Comparison of ENCODE assay signal across 8 cellular contexts in the genomic region with DNA sequence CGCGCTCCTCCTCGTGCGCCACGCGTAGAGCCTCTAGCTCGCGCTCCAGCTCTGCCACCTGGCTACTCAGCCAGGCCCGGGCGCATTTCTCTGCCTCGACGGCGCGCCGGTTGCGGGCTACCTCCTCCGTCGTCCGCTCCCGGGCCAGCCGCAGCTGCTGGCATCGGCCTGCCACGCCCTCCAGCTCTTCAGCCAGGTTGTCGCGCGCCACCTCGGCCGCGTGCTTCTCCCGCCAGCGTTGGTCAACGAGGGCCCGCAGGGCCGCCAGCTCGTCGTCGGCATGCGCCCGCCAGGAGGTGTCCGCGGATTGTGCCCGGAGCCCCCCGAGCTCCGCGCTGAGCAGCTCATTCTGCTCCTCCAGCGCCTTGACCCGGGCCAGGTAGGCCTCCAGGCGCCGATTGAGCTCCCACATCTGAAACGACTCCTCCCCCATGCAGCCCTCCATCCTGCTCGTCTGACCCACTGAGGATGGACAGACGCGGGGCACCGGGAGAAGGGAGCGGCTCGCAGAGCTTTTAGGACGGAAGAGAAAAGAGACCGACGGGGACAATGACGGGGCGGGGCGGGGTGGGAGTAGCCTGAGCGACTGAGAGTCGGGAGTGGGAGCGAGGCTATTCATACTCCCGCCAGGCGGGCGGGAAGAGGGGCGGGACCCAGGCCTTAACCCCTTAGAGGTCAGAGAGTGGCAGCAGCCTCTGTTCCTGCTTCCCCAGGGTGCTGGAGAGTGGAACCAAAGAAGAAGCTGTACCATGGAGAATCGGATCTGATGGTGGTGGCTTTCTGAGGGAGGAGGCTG. TPM values are rescaled to one million over a fixed set of nuclear protein-coding genes. Genes with fewer than 3 reads are reported as not detected.
DNase-seq lines count a peak whose midpoint lies in the region; ATAC-seq and TF ChIP-seq lines count a peak whose summit lies in the region.

A gene with protein sequence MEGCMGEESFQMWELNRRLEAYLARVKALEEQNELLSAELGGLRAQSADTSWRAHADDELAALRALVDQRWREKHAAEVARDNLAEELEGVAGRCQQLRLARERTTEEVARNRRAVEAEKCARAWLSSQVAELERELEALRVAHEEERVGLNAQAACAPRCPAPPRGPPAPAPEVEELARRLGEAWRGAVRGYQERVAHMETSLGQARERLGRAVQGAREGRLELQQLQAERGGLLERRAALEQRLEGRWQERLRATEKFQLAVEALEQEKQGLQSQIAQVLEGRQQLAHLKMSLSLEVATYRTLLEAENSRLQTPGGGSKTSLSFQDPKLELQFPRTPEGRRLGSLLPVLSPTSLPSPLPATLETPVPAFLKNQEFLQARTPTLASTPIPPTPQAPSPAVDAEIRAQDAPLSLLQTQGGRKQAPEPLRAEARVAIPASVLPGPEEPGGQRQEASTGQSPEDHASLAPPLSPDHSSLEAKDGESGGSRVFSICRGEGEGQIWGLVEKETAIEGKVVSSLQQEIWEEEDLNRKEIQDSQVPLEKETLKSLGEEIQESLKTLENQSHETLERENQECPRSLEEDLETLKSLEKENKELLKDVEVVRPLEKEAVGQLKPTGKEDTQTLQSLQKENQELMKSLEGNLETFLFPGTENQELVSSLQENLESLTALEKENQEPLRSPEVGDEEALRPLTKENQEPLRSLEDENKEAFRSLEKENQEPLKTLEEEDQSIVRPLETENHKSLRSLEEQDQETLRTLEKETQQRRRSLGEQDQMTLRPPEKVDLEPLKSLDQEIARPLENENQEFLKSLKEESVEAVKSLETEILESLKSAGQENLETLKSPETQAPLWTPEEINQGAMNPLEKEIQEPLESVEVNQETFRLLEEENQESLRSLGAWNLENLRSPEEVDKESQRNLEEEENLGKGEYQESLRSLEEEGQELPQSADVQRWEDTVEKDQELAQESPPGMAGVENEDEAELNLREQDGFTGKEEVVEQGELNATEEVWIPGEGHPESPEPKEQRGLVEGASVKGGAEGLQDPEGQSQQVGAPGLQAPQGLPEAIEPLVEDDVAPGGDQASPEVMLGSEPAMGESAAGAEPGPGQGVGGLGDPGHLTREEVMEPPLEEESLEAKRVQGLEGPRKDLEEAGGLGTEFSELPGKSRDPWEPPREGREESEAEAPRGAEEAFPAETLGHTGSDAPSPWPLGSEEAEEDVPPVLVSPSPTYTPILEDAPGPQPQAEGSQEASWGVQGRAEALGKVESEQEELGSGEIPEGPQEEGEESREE (N-terminal part only) (minus strand): TSS at position 588 of the 796 bp plus-strand sequence. CDS start 143 bp downstream, at position 445.

- peaks cover 4 to 14% (median 12%) of the 10 kb centered on the region in 3 donors for H3K4me1 Mint-ChIP-seq in IgD-negative memory B cell
- H3K4me1 Mint-ChIP-seq in stimulated activated naive B cell treated with anti-CD40 and anti-IgM and Interleukin-4, amounts not matched to agents 10 μg/mL and 1 μg/mL and 100 μg/mL, for 72 hours: peaks cover 16 to 22% of the 10 kb centered on the region in 2 donors
- H3K4me1 Mint-ChIP-seq in activated naive CD8-positive, alpha-beta T cell treated with anti-CD3 and anti-CD28 coated beads, Interleukin-2, amount 50 U/mL, for 24 hours: peaks cover 3% of the 10 kb centered on the region

- no peaks in the 10 kb centered on the region for H3K9me3 Mint-ChIP-seq in IgD-negative memory B cell
- H3K9me3 Mint-ChIP-seq in stimulated activated naive B cell treated with anti-CD40 and anti-IgM and Interleukin-4, amounts not matched to agents 10 μg/mL and 1 μg/mL and 100 μg/mL, for 72 hours: no peaks in the 10 kb centered on the region
- H3K9me3 Mint-ChIP-seq in activated naive CD8-positive, alpha-beta T cell treated with anti-CD3 and anti-CD28 coated beads, Interleukin-2, amount 50 U/mL, for 24 hours: no peaks in the 10 kb centered on the region

- DNase-seq in BE2C (peak; percentile 74), mammary epithelial cell (no peak), kidney epithelial cell (ENCODE audit: low read depth) (no peak)
- no peak for DNase-seq in stimulated activated naive B cell treated with anti-CD40 and anti-IgM and Interleukin-4, amounts not matched to agents 10 μg/mL and 1 μg/mL and 100 μg/mL, for 72 hours
- DNase-seq in activated naive CD8-positive, alpha-beta T cell treated with anti-CD3 and anti-CD28 coated beads, Interleukin-2, amount 50 U/mL, for 24 hours: no peak

- H3K27ac Mint-ChIP-seq in IgD-negative memory B cell: peak within 1 kb of the TSS in 2 of 3 donors; percentile 87 to 89
- peak within 1 kb of the TSS; percentile 52 for H3K27ac Mint-ChIP-seq in stimulated activated naive B cell treated with anti-CD40 and anti-IgM and Interleukin-4, amounts not matched to agents 10 μg/mL and 1 μg/mL and 100 μg/mL, for 72 hours
- no peak within 1 kb of the TSS for H3K27ac Mint-ChIP-seq in activated naive CD8-positive, alpha-beta T cell treated with anti-CD3 and anti-CD28 coated beads, Interleukin-2, amount 50 U/mL, for 24 hours

- H3K9me3 ChIP-seq in BE2C (no peaks in the 10 kb centered on the region), mammary epithelial cell (replicated peaks; ENCODE audit: insufficient read depth, low read length) (no peaks in the 10 kb centered on the region)

- BruUV-seq in mammary epithelial cell (replicated peaks; lab: Mats Ljungman, UMichigan): no TSS peak

- no peaks in the 10 kb centered on the region for H4K20me1 ChIP-seq in mammary epithelial cell (ENCODE audit: insufficient read depth, low read length)

- H3K4me3 Mint-ChIP-seq in IgD-negative memory B cell: peak within 1 kb of the TSS; percentile 26 to 87 (median 60)
- H3K4me3 Mint-ChIP-seq in stimulated activated naive B cell treated with anti-CD40 and anti-IgM and Interleukin-4, amounts not matched to agents 10 μg/mL and 1 μg/mL and 100 μg/mL, for 72 hours: peak within 1 kb of the TSS in 1 of 2 donors; percentile 56
- H3K4me3 Mint-ChIP-seq in activated naive CD8-positive, alpha-beta T cell treated with anti-CD3 and anti-CD28 coated beads, Interleukin-2, amount 50 U/mL, for 24 hours: no peak within 1 kb of the TSS

- H3K27me3 Mint-ChIP-seq in IgD-negative memory B cell: peaks cover 48% of the 10 kb centered on the region
- H3K27me3 Mint-ChIP-seq in stimulated activated naive B cell treated with anti-CD40 and anti-IgM and Interleukin-4, amounts not matched to agents 10 μg/mL and 1 μg/mL and 100 μg/mL, for 72 hours: peaks cover 69 to 90% of the 10 kb centered on the region in 2 donors
- H3K27me3 Mint-ChIP-seq in activated naive CD8-positive, alpha-beta T cell treated with anti-CD3 and anti-CD28 coated beads, Interleukin-2, amount 50 U/mL, for 24 hours: peaks cover 53% of the 10 kb centered on the region

- no peaks in the 10 kb centered on the region for H3K79me2 ChIP-seq in mammary epithelial cell (ENCODE audit: insufficient read depth, low read length)

- in situ Hi-C loops in mammary epithelial cell (cut with MboI; ENCODE audit: low sequenced_read_pairs in 2 of 2): loop anchor here in 1 of 2 donors (25.0 kb wide), 1 partner anchor 185 kb away; a partner anchor contains a TSS

- H3K36me3 ChIP-seq in BE2C: no peaks in the 10 kb centered on the region
- H3K36me3 ChIP-seq in mammary epithelial cell (ENCODE audit: insufficient read depth, low read length): no peaks in the 10 kb centered on the region
- H3K36me3 ChIP-seq in kidney epithelial cell (ENCODE audit: control insufficient read depth, insufficient read depth, low read length): peaks cover 2% of the 10 kb centered on the region

- no peak within 1 kb of the TSS for H3K27ac ChIP-seq in mammary epithelial cell (ENCODE audit: insufficient read depth, low read depth, low read length)

- CTCF ChIA-PET in mammary epithelial cell (lab: Charles Lee; ENCODE audit: low non-redundant PET): interaction anchor here (0.6 to 1.0 kb wide), 2 partner anchors 14 to 121 kb away, joined by 4 to 11 read pairs; no protein-coding TSS in a partner anchor

- TF ChIP-seq CTCF in BE2C (IDR thresholded peaks at IDR 0.05; ENCODE audit: low read depth, low read length) (no peak), mammary epithelial cell (conservative IDR thresholded peaks at IDR 0.05 in 1 of 2, IDR thresholded peaks at IDR 0.05 in 1 of 2; ENCODE audit: extremely low read depth in 1 of 2, insufficient read depth in 1 of 2, low read depth in 1 of 2, low read length in 2 of 2) (no peak), kidney epithelial cell (IDR thresholded peaks at IDR 0.05; ENCODE audit: insufficient read depth, low read length, poor library complexity, severe bottlenecking) (no peak)

- H3K36me3 Mint-ChIP-seq in IgD-negative memory B cell: peaks cover 4% of the 10 kb centered on the region
- no peaks in the 10 kb centered on the region for H3K36me3 Mint-ChIP-seq in stimulated activated naive B cell treated with anti-CD40 and anti-IgM and Interleukin-4, amounts not matched to agents 10 μg/mL and 1 μg/mL and 100 μg/mL, for 72 hours
- H3K36me3 Mint-ChIP-seq in activated naive CD8-positive, alpha-beta T cell treated with anti-CD3 and anti-CD28 coated beads, Interleukin-2, amount 50 U/mL, for 24 hours (ENCODE audit: low read depth): no peaks in the 10 kb centered on the region

- 19% methylated on average over 45 of the region's 70 CpGs for WGBS in mammary epithelial cell (ENCODE audit: low coverage, missing lambda C conversion rate)

- H3K27me3 ChIP-seq in BE2C (no peaks in the 10 kb centered on the region), mammary epithelial cell (ENCODE audit: insufficient read depth, low read length) (peaks cover 25% of the 10 kb centered on the region), kidney epithelial cell (ENCODE audit: control insufficient read depth, insufficient read depth, low read length) (peaks cover 6% of the 10 kb centered on the region)

- H3K4me1 ChIP-seq in BE2C: peaks cover 15% of the 10 kb centered on the region
- H3K4me1 ChIP-seq in mammary epithelial cell (ENCODE audit: insufficient read depth, low read length): peaks cover 4% of the 10 kb centered on the region

- no peak within 1 kb of the TSS for H3K9ac ChIP-seq in mammary epithelial cell (ENCODE audit: insufficient read depth, low read length)

- intact Hi-C loops in mammary epithelial cell (cut with micrococcal nuclease): no loop called here

- H3K4me3 ChIP-seq in BE2C (ENCODE audit: low read depth, low read length) (peak within 1 kb of the TSS; percentile 44), mammary epithelial cell (replicated peaks in 1 of 3; ENCODE audit: insufficient read depth in 1 of 3, low read depth in 2 of 3, low read length in 3 of 3) (no peak within 1 kb of the TSS), kidney epithelial cell (ENCODE audit: low read depth, low read length) (peak within 1 kb of the TSS; percentile 45)

- no peak for ATAC-seq in stimulated activated naive B cell treated with anti-CD40 and anti-IgM and Interleukin-4, amounts not matched to agents 10 μg/mL and 1 μg/mL and 100 μg/mL, for 72 hours (replicated peaks)
- ATAC-seq in HG02973 (IDR thresholded peaks at IDR 0.05; ENCODE audit: unreplicated experiment) (no peak), GM18502 (IDR thresholded peaks at IDR 0.05; ENCODE audit: poor library complexity, unreplicated experiment) (no peak)
- no peak for ATAC-seq in activated naive CD8-positive, alpha-beta T cell treated with anti-CD3 and anti-CD28 coated beads, Interleukin-2, amount 50 U/mL, for 24 hours

- peak within 1 kb of the TSS; percentile 42 for H2AFZ ChIP-seq in mammary epithelial cell (ENCODE audit: low read depth, low read length)

- dilution Hi-C loops in mammary epithelial cell (cut with HindIII; ENCODE audit: low sequenced_read_pairs): no loop called here

- peak within 1 kb of the TSS; percentile 32 for H3K4me2 ChIP-seq in mammary epithelial cell (ENCODE audit: insufficient read depth, low read depth, low read length)

RNA-seq across cellular contexts. Expression of the gene that starts here (rescaled TPM):
- polyA plus RNA-seq in BE2C (2012; ENCODE audit: insufficient read depth, insufficient read length, low read depth): 22.3 TPM
- polyA plus RNA-seq in IgD-negative memory B cell (not detected), mammary epithelial cell (0.06 TPM)
- total RNA-seq in mammary epithelial cell (10 to 100 TPM in 1 of 2 donors, under 1 TPM in 1; 0.07 to 49.0 TPM), kidney epithelial cell (66.3 and 76.8 TPM in 2 replicates)
- polyA minus RNA-seq in mammary epithelial cell: not detected

Comparison
In these comparisons a context has a peak if more than half of its experiments do, and no peak if none do; other contexts are left out.
1. H3K4me3 ChIP-seq: peak in BE2C (single experiment) and kidney epithelial cell (single experiment); none in mammary epithelial cell (0 of 3).